In genomic region chr20:45890997-45891983, GRCh38 we compare ENCODE assay signal across 8 cellular contexts.
DNase-seq lines count a peak whose midpoint lies in the region; ATAC-seq and TF ChIP-seq lines count a peak whose summit lies in the region.

TSS of gene CTSA (plus strand) at chr20:45891335. CDS start at chr20:45891569, 234 bp downstream.
TSS of gene NEURL2 (minus strand) at chr20:45891208. CDS start at chr20:45890991, 217 bp downstream.

- peak within 1 kb of the TSS; percentile 99 for H2AFZ ChIP-seq in DND-41 (ENCODE audit: low read depth, low read length)
- peak within 1 kb of the TSS; percentile 69 for H2AFZ ChIP-seq in neuron (ENCODE audit: low read depth, low read length)

- peak; percentile 88 for DNase-seq in DND-41
- DNase-seq in Kasumi-1 (lab: John Stamatoyannopoulos, UW) = peak; percentile 81 to 83
- peak; percentile 71 for DNase-seq in SHP77 treated with DMSO at 0.1 percent for 48 hours (lab: John Stamatoyannopoulos, UW)
- peak; percentile 61 to 73 (median 71) for DNase-seq in activated naive CD4-positive, alpha-beta T cell (lab: John Stamatoyannopoulos, UW)
- peak; percentile 88 for DNase-seq in foreskin melanocyte
- DNase-seq in stromal cell of bone marrow (ENCODE audit: low read depth) = peak; percentile 84

- H3K27me3 ChIP-seq in DND-41 (ENCODE audit: insufficient read depth, low read length, poor library complexity) (no peaks in the 10 kb centered on the region), neuron (ENCODE audit: insufficient read depth, low read length) (no peaks in the 10 kb centered on the region)

- peak within 1 kb of the TSS; percentile 96 for H3K9ac ChIP-seq in DND-41 (ENCODE audit: low read depth, low read length)

- peak within 1 kb of the TSS; percentile 99 for H3K4me2 ChIP-seq in DND-41 (ENCODE audit: insufficient read depth, low read length)

- no peaks in the 10 kb centered on the region for H3K9me3 ChIP-seq in DND-41 (ENCODE audit: insufficient read depth, low read length, severe bottlenecking)
- no peaks in the 10 kb centered on the region for H3K9me3 ChIP-seq in neuron (ENCODE audit: low read length)

- H3K4me1 ChIP-seq in DND-41 (ENCODE audit: insufficient read depth, low read length) = peaks cover 30% of the 10 kb centered on the region
- peaks cover 26% of the 10 kb centered on the region for H3K4me1 ChIP-seq in neuron (ENCODE audit: insufficient read depth, low read length)

- H3K4me3 ChIP-seq in DND-41 (ENCODE audit: low read depth in 1 of 2, low read length in 2 of 2) = peak within 1 kb of the TSS; percentile 95 to 96
- peak within 1 kb of the TSS; percentile 68 for H3K4me3 ChIP-seq in neuron (ENCODE audit: low read length)

- no peaks in the 10 kb centered on the region for H4K20me1 ChIP-seq in DND-41 (ENCODE audit: insufficient read depth, low read length)

- H3K27ac ChIP-seq in DND-41 (ENCODE audit: low read length) = peak within 1 kb of the TSS; percentile 92

- ATAC-seq in DND-41 (ENCODE audit: insufficient read depth, low read depth) (peak; percentile 86), GM21825 (IDR thresholded peaks at IDR 0.05; ENCODE audit: unreplicated experiment) (peak; percentile 59)

- peak; percentile 1 for TF ChIP-seq CTCF in DND-41 (IDR thresholded peaks at IDR 0.05; ENCODE audit: borderline replicate concordance, extremely low read depth, low read length, poor library complexity, severe bottlenecking)

- peaks cover 35% of the 10 kb centered on the region for H3K36me3 ChIP-seq in DND-41 (ENCODE audit: insufficient read depth, low read length)
- H3K36me3 ChIP-seq in neuron (ENCODE audit: insufficient read depth, low read length) = peaks cover 18% of the 10 kb centered on the region

- peaks cover 21% of the 10 kb centered on the region for H3K79me2 ChIP-seq in DND-41 (ENCODE audit: insufficient read depth, low read length)

Comparison
In these comparisons a context has a peak if more than half of its experiments do, and no peak if none do; other contexts are left out.
1. Peak in every context shown above with its lines: DNase-seq, ATAC-seq, H3K4me3 ChIP-seq and H3K27ac ChIP-seq.